ENCODE assay signal across 23 cellular contexts in genomic region chr7:134419085-134419484, GRCh38.
"Had no signal": no experiment of that assay in that cellular context is flagged by ENCODE, and none has a peak within 500 bp of the region (broad histone marks: within the 10 kb centered on the region; RNA-seq: fewer than 3 reads in every experiment).

No MANE protein-coding gene starts in this region.

- H3K27ac Mint-ChIP-seq: activated CD4-positive, alpha-beta memory T cell treated with anti-CD3 and anti-CD28 coated beads for 36 hours; activated CD4-positive, alpha-beta T cell treated with anti-CD3 and anti-CD28 coated beads for 36 hours; activated naive CD4-positive, alpha-beta T cell treated with anti-CD3 and anti-CD28 coated beads, Interleukin-2, amount 50 U/mL, for 72 hours; activated T-helper 1 cell treated with anti-CD3 and anti-CD28 coated beads, Interleukin-12 subunit alpha, Interleukin-12 subunit beta, Interleukin-2, Interleukin-4 antibody, amounts not matched to agents 30 ng/mL and 10 ng/mL and 1 ng/mL, durations not matched to agents 14 hours and 24 hours and 36 hours; memory B cell; naive B cell; progenitor cell of endocrine pancreas; T-helper 2 cell treated with Interferon-gamma antibody and Interleukin-4, amounts not matched to agents 5 μg/mL and 100 μg/mL, for 36 hours; WTC11 had no signal

- H3K4me3 Mint-ChIP-seq: activated CD4-positive, alpha-beta memory T cell treated with anti-CD3 and anti-CD28 coated beads for 36 hours; activated CD4-positive, alpha-beta T cell treated with anti-CD3 and anti-CD28 coated beads for 36 hours; activated T-helper 1 cell treated with anti-CD3 and anti-CD28 coated beads, Interleukin-12 subunit alpha, Interleukin-12 subunit beta, Interleukin-2, Interleukin-4 antibody, amounts not matched to agents 30 ng/mL and 10 ng/mL and 1 ng/mL, durations not matched to agents 14 hours and 24 hours and 36 hours; memory B cell; naive B cell; neural crest cell; T-helper 2 cell treated with Interferon-gamma antibody and Interleukin-4, amounts not matched to agents 5 μg/mL and 100 μg/mL, for 36 hours; WTC11 had no signal

- H3K9me3 Mint-ChIP-seq: activated CD4-positive, alpha-beta memory T cell treated with anti-CD3 and anti-CD28 coated beads for 36 hours; activated naive CD4-positive, alpha-beta T cell treated with anti-CD3 and anti-CD28 coated beads, Interleukin-2, amount 50 U/mL, for 72 hours; activated T-helper 1 cell treated with anti-CD3 and anti-CD28 coated beads, Interleukin-12 subunit alpha, Interleukin-12 subunit beta, Interleukin-2, Interleukin-4 antibody, amounts not matched to agents 30 ng/mL and 10 ng/mL and 1 ng/mL, durations not matched to agents 14 hours and 24 hours and 36 hours; memory B cell; naive B cell; T-helper 2 cell treated with Interferon-gamma antibody and Interleukin-4, amounts not matched to agents 5 μg/mL and 100 μg/mL, for 36 hours had no signal

- H3K27ac ChIP-seq: adrenal gland, gastrocnemius medialis, heart left ventricle had no signal

- H3K4me1 Mint-ChIP-seq: activated CD4-positive, alpha-beta T cell treated with anti-CD3 and anti-CD28 coated beads for 36 hours; naive B cell had no signal

- DNase-seq: activated CD4-positive, alpha-beta memory T cell treated with anti-CD3 and anti-CD28 coated beads for 36 hours; activated CD4-positive, alpha-beta T cell treated with anti-CD3 and anti-CD28 coated beads for 36 hours; activated gamma-delta T cell treated with Interleukin-2 at 50 U/mL for 16 hours; activated T-cell treated with anti-CD3 and anti-CD28 coated beads for 4 hours; adrenal gland; cerebellar nuclear complex; effector CD4-positive, alpha-beta T cell; gastrocnemius medialis; heart left ventricle; kidney; left ventricle myocardium superior; naive B cell; stimulated activated CD4-positive, alpha-beta T cell treated with anti-CD3 and anti-CD28 coated beads, Interleukin-2, amount 100 ng/mL, for 24 hours; stimulated activated naive CD4-positive, alpha-beta T cell treated with Interleukin-2 at 50 U/mL for 16 hours; trophoblast cell had no signal

- H3K36me3 Mint-ChIP-seq: activated CD4-positive, alpha-beta memory T cell treated with anti-CD3 and anti-CD28 coated beads for 36 hours; activated naive CD4-positive, alpha-beta T cell treated with anti-CD3 and anti-CD28 coated beads, Interleukin-2, amount 50 U/mL, for 72 hours; memory B cell; naive B cell; WTC11 had no signal

- ATAC-seq: activated CD4-positive, alpha-beta T cell treated with anti-CD3 and anti-CD28 coated beads for 36 hours; activated naive CD4-positive, alpha-beta T cell treated with anti-CD3 and anti-CD28 coated beads, Interleukin-2, amount 50 U/mL, for 72 hours; esophagus mucosa; gastrocnemius medialis; heart left ventricle; left ventricle myocardium superior; WTC11 had no signal
